In the genomic region with DNA sequence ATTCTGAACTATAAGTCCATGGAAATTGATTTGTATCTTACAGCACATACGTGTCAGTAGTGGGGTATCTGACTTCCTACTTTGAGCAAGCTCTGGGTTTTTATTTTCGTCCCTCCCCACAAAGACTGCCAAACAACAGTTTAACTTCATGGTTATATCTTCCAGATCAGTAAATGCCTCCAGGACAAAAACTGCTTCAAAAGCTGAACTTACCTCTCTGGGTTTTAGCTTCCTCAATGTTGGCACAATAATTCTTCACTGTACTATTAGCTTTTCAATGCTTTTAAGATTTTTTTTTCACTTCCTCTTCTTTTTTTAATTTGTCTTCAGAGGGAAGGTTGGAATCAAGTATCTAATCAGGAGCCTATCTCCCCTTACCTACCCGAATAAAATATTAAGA, we compare ENCODE assay signal across 10 cellular contexts. TPM values are rescaled to one million over a fixed set of nuclear protein-coding genes. Genes with fewer than 3 reads are reported as not detected.
DNase-seq lines count a peak whose midpoint lies in the region; ATAC-seq and TF ChIP-seq lines count a peak whose summit lies in the region.
"Had no signal": no experiment of that assay in that cellular context is flagged by ENCODE, and none has a peak within 500 bp of the region (broad histone marks: within the 10 kb centered on the region; RNA-seq: fewer than 3 reads in every experiment).

No MANE protein-coding gene starts in this region.

- H2AFZ ChIP-seq in HCT116 (ENCODE audit: low read depth, low read length, poor library complexity, severe bottlenecking): peak overlapping the region; percentile 91
- no peak overlapping the region for H2AFZ ChIP-seq in hepatocyte

- H3K27me3 ChIP-seq in HCT116 (ENCODE audit: insufficient read depth, low read length): no peaks in the 10 kb centered on the region
- H3K27me3 ChIP-seq in hepatocyte: no peaks in the 10 kb centered on the region
- H3K27me3 ChIP-seq: pancreas, transverse colon had no signal

- H3K9ac ChIP-seq in HCT116 (ENCODE audit: low read length): peak overlapping the region; percentile 38
- peak overlapping the region; percentile 80 for H3K9ac ChIP-seq in SK-N-MC (ENCODE audit: insufficient read length)

- intact Hi-C loops in HCT116 (cut with micrococcal nuclease): no loop called here

- H3K4me1 ChIP-seq in HCT116 (ENCODE audit: control insufficient read depth in 1 of 2, insufficient read depth in 2 of 2, low read length in 2 of 2): peaks cover 5 to 18% of the 10 kb centered on the region in 2 experiments; a peak in 3 of 4 replicates
- H3K4me1 ChIP-seq in hepatocyte (ENCODE audit: insufficient read depth): peaks cover 9% of the 10 kb centered on the region

- 63% methylated on average over 3 of the region's 3 CpGs for WGBS in hepatocyte (ENCODE audit: low lambda C conversion rate, missing lambda C conversion rate)

- no peaks in the 10 kb centered on the region for H3K36me3 ChIP-seq in HCT116 (ENCODE audit: control insufficient read depth in 1 of 2, insufficient read depth in 2 of 2, low read length in 2 of 2)
- no peaks in the 10 kb centered on the region for H3K36me3 ChIP-seq in SK-N-MC (ENCODE audit: insufficient read depth, low read length)
- H3K36me3 ChIP-seq in hepatocyte (replicated peaks; ENCODE audit: insufficient read depth, low read depth): no peaks in the 10 kb centered on the region
- H3K36me3 ChIP-seq: pancreas, transverse colon had no signal

- peak overlapping the region; percentile 72 for H3K27ac ChIP-seq in 22Rv1
- no peak overlapping the region for H3K27ac ChIP-seq in HCT116 (ENCODE audit: low read depth, low read length)
- peak overlapping the region; percentile 89 for H3K27ac ChIP-seq in SK-N-MC
- no peak overlapping the region for H3K27ac ChIP-seq in hepatocyte
- H3K27ac ChIP-seq: pancreas had no signal

- H3K79me2 ChIP-seq in HCT116 (ENCODE audit: insufficient read depth, low read length) (peaks cover 8% of the 10 kb centered on the region), hepatocyte (peaks cover 7% of the 10 kb centered on the region)

- RAD21 ChIA-PET in HCT116 (lab: Charles Lee; ENCODE audit: low non-redundant PET in 1 of 2, low total read pairs in 2 of 2, uncharacterized antibody in 2 of 2, unreplicated experiment in 2 of 2): interaction anchor here (0.8 to 1.9 kb wide), 6 partner anchors 13 to 55 kb away, joined by 3 to 9 read pairs (median 3); a partner anchor contains a TSS

- H3K9me3 ChIP-seq in HCT116 (ENCODE audit: control insufficient read depth in 1 of 2, insufficient read depth in 1 of 2, low read depth in 1 of 2, low read length in 2 of 2): no peaks in the 10 kb centered on the region
- H3K9me3 ChIP-seq in SK-N-MC (ENCODE audit: low read depth, low read length): no peaks in the 10 kb centered on the region
- no peaks in the 10 kb centered on the region for H3K9me3 ChIP-seq in hepatocyte (ENCODE audit: low read depth)
- H3K9me3 ChIP-seq: pancreas, transverse colon had no signal

- TF ChIP-seq CTCF in 22Rv1 (IDR thresholded peaks at IDR 0.05) (no peak), HCT116 (IDR thresholded peaks at IDR 0.05 in 2 of 3, conservative IDR thresholded peaks at IDR 0.05 in 1 of 3; ENCODE audit: borderline replicate concordance in 1 of 3, insufficient read depth in 1 of 3, low read depth in 2 of 3, low read length in 2 of 3) (no peak), hepatocyte (IDR thresholded peaks at IDR 0.05; ENCODE audit: poor library complexity) (no peak)

- no peaks in the 10 kb centered on the region for H3K9me2 ChIP-seq in HCT116 (ENCODE audit: insufficient read depth)
- H3K9me2 ChIP-seq in hepatocyte (replicated peaks; ENCODE audit: insufficient read depth): no peaks in the 10 kb centered on the region

- no peaks in the 10 kb centered on the region for H4K20me1 ChIP-seq in HCT116 (ENCODE audit: insufficient read depth)
- peaks cover under 1% of the 10 kb centered on the region for H4K20me1 ChIP-seq in hepatocyte (ENCODE audit: insufficient read depth, poor library complexity, severe bottlenecking)

- H3K4me2 ChIP-seq in HCT116 (ENCODE audit: low read length) (peak overlapping the region; percentile 51), hepatocyte (peak overlapping the region; percentile 25)

- CTCF ChIA-PET in HCT116 (lab: Charles Lee): interaction anchor here (0.6 to 8.5 kb wide), 10 partner anchors 11 to 218 kb away, joined by 3 to 202 read pairs (median 4); a partner anchor contains a TSS

- BruUV-seq in HCT116 (replicated peaks; lab: Mats Ljungman, UMichigan): no TSS peak

- no peak for TF ChIP-seq POLR2A in HCT116 (IDR thresholded peaks at IDR 0.05; ENCODE audit: borderline replicate concordance, extremely low read depth, insufficient read depth, insufficient read length)

- DNase-seq in HCT116 (ENCODE audit: low read depth, low spot score): no peak
- peak; percentile 37 for DNase-seq in SK-N-MC (ENCODE audit: low read depth, low spot score)
- no peak for DNase-seq in hepatocyte (ENCODE audit: low spot score)
- DNase-seq in cerebellum (ENCODE audit: low spot score): no peak
- no peak for DNase-seq in NCI-H345 (lab: John Stamatoyannopoulos, UW)
- DNase-seq in COLO668 (lab: John Stamatoyannopoulos, UW; ENCODE audit: unreplicated experiment): no peak
- DNase-seq in stimulated activated CD8-positive, alpha-beta memory T cell treated with anti-CD3 and anti-CD28 coated beads, Interleukin-4, amount 100 ng/mL, for 48 hours: no peak

- ATAC-seq in HCT116: no peak

- TF ChIP-seq RAD21 in HCT116 (IDR thresholded peaks at IDR 0.05; ENCODE audit: low read depth): no peak

- no peak overlapping the region for H3K4me3 ChIP-seq in HCT116 (replicated peaks in 1 of 2; ENCODE audit: low read depth in 1 of 2, low read length in 2 of 2)
- peak overlapping the region; percentile 60 for H3K4me3 ChIP-seq in SK-N-MC
- no peak overlapping the region for H3K4me3 ChIP-seq in hepatocyte
- H3K4me3 ChIP-seq: pancreas, transverse colon had no signal

- POLR2A ChIA-PET in HCT116 (lab: Charles Lee): interaction anchor here (0.7 to 2.7 kb wide), 8 partner anchors 13 to 177 kb away, joined by 3 to 20 read pairs (median 4); a partner anchor contains a TSS

TF ChIP-seq in HCT116, 20 proteins besides CTCF, POLR2A, EP300 and RAD21 (continues in another document):
- TF ChIP-seq POLR2AphosphoS5 (IDR thresholded peaks at IDR 0.05; ENCODE audit: low read depth, low read length) (no peak), YY1 (IDR thresholded peaks at IDR 0.05; ENCODE audit: extremely low read depth, insufficient replicate concordance, low read depth, low read length) (no peak), ELF1 (IDR thresholded peaks at IDR 0.05; ENCODE audit: borderline replicate concordance, low read depth) (no peak), EZH2 (IDR thresholded peaks at IDR 0.05) (no peak), SRF (IDR thresholded peaks at IDR 0.05; ENCODE audit: low read depth) (no peak), TCF7L2 (IDR thresholded peaks at IDR 0.05; ENCODE audit: borderline replicate concordance, extremely low read depth, insufficient read depth, insufficient read length) (no peak), ZFX (IDR thresholded peaks at IDR 0.05) (no peak), FOSL1 (IDR thresholded peaks at IDR 0.05; ENCODE audit: low read depth) (no peak), SIN3A (IDR thresholded peaks at IDR 0.05; ENCODE audit: low read depth) (no peak), EZH2phosphoT487 (IDR thresholded peaks at IDR 0.05; ENCODE audit: borderline replicate concordance) (no peak), JUND (IDR thresholded peaks at IDR 0.05) (no peak), SP1 (IDR thresholded peaks at IDR 0.05; ENCODE audit: low read depth) (no peak), CBX3 (IDR thresholded peaks at IDR 0.05; ENCODE audit: low read depth) (no peak)
- TF ChIP-seq, protein P1, sequence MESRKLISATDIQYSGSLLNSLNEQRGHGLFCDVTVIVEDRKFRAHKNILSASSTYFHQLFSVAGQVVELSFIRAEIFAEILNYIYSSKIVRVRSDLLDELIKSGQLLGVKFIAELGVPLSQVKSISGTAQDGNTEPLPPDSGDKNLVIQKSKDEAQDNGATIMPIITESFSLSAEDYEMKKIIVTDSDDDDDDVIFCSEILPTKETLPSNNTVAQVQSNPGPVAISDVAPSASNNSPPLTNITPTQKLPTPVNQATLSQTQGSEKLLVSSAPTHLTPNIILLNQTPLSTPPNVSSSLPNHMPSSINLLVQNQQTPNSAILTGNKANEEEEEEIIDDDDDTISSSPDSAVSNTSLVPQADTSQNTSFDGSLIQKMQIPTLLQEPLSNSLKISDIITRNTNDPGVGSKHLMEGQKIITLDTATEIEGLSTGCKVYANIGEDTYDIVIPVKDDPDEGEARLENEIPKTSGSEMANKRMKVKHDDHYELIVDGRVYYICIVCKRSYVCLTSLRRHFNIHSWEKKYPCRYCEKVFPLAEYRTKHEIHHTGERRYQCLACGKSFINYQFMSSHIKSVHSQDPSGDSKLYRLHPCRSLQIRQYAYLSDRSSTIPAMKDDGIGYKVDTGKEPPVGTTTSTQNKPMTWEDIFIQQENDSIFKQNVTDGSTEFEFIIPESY (IDR thresholded peaks at IDR 0.05; ENCODE audit: extremely low read depth, insufficient replicate concordance, low read length): no peak
- TF ChIP-seq, protein P2, sequence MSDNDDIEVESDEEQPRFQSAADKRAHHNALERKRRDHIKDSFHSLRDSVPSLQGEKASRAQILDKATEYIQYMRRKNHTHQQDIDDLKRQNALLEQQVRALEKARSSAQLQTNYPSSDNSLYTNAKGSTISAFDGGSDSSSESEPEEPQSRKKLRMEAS (IDR thresholded peaks at IDR 0.05): no peak
- TF ChIP-seq, protein P3, sequence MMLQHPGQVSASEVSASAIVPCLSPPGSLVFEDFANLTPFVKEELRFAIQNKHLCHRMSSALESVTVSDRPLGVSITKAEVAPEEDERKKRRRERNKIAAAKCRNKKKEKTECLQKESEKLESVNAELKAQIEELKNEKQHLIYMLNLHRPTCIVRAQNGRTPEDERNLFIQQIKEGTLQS (IDR thresholded peaks at IDR 0.05): no peak

RNA-seq across cellular contexts. Expression of a gene that starts 4.1 kb away (rescaled TPM):
- total RNA-seq in HCT116 (2021; ENCODE audit: unreplicated experiment) (72.0 TPM), hepatocyte (26.8 and 28.4 TPM in 2 replicates), cerebellum (34.0 TPM)
- polyA plus RNA-seq in HCT116 (2012): 57.3 and 62.2 TPM in 2 replicates
- 50.0 and 51.6 TPM in 2 replicates for polyA plus RNA-seq in hepatocyte

RNA-seq across cellular contexts. Expression of a gene that starts 14.8 kb away (rescaled TPM):
- total RNA-seq in HCT116 (2021; ENCODE audit: unreplicated experiment) (15.4 TPM), hepatocyte (19.5 and 21.7 TPM in 2 replicates), cerebellum (10.1 TPM)
- 17.2 and 20.4 TPM in 2 replicates for polyA plus RNA-seq in HCT116 (2012)
- polyA plus RNA-seq in hepatocyte: 31.2 and 35.0 TPM in 2 replicates

RNA-seq across cellular contexts. Expression of a gene that starts 25.0 kb away (rescaled TPM):
- total RNA-seq in HCT116 (2021; ENCODE audit: unreplicated experiment) (2.4 TPM), hepatocyte (1.7 and 1.8 TPM in 2 replicates), cerebellum (2.5 TPM)
- 1.5 and 1.6 TPM in 2 replicates for polyA plus RNA-seq in HCT116 (2012)
- 1.6 and 2.0 TPM in 2 replicates for polyA plus RNA-seq in hepatocyte

RNA-seq across cellular contexts. Expression of a gene that starts 52.9 kb away (rescaled TPM):
- 3.9 TPM for total RNA-seq in HCT116 (2021; ENCODE audit: unreplicated experiment)
- polyA plus RNA-seq in HCT116 (2012): 2.0 and 2.3 TPM in 2 replicates
- total RNA-seq in hepatocyte: 4.9 and 8.8 TPM in 2 replicates
- polyA plus RNA-seq in hepatocyte: 13.9 and 20.3 TPM in 2 replicates
- 0.73 TPM for total RNA-seq in cerebellum

RNA-seq across cellular contexts. Expression of a gene that starts 56.9 kb away (rescaled TPM):
- 35.8 TPM for total RNA-seq in HCT116 (2021; ENCODE audit: unreplicated experiment)
- polyA plus RNA-seq in HCT116 (2012): 12.9 and 20.6 TPM in 2 replicates
- 20.8 and 25.7 TPM in 2 replicates for total RNA-seq in hepatocyte
- 22.2 and 31.0 TPM in 2 replicates for polyA plus RNA-seq in hepatocyte
- total RNA-seq in cerebellum: 9.2 TPM

Comparison
In these comparisons a context has a peak if more than half of its experiments do, and no peak if none do; other contexts are left out.
1. H3K27ac ChIP-seq: peak in 22Rv1 (single experiment) and SK-N-MC (single experiment); none in HCT116 (single experiment) and hepatocyte (single experiment).